In genomic region chr5:172904643-172905345, GRCh38 we compare ENCODE assay signal across 9 cellular contexts. TPM values are rescaled to one million over a fixed set of nuclear protein-coding genes. Genes with fewer than 3 reads are reported as not detected.
DNase-seq lines count a peak whose midpoint lies in the region; ATAC-seq lines count a peak whose summit lies in the region.
"Had no signal": no experiment of that assay in that cellular context is flagged by ENCODE, and none has a peak within 500 bp of the region (broad histone marks: within the 10 kb centered on the region; RNA-seq: fewer than 3 reads in every experiment).

No MANE protein-coding gene starts in this region.

- H3K36me3 Mint-ChIP-seq in activated naive CD8-positive, alpha-beta T cell treated with anti-CD3 and anti-CD28 coated beads, Interleukin-2, amount 50 U/mL, for 24 hours (ENCODE audit: low read depth), result peaks cover 2% of the 10 kb centered on the region
- peaks cover 0 to 28% (median 5%) of the 10 kb centered on the region in 5 donors for H3K36me3 Mint-ChIP-seq in naive thymus-derived CD4-positive, alpha-beta T cell

- POLR2A ChIA-PET in naive thymus-derived CD4-positive, alpha-beta T cell (lab: Charles Lee), result interaction anchor here (1.6 kb wide), 1 partner anchor 134 kb away, joined by 5 read pairs; the partner anchor contains the start of gene DUSP1

- intact Hi-C loops in sciatic nerve (cut with DNase I), result no loop called here
- intact Hi-C loops in naive thymus-derived CD4-positive, alpha-beta T cell (cut with micrococcal nuclease), result no loop called here

- no peaks in the 10 kb centered on the region for H3K9me3 Mint-ChIP-seq in activated naive CD8-positive, alpha-beta T cell treated with anti-CD3 and anti-CD28 coated beads, Interleukin-2, amount 50 U/mL, for 24 hours
- no peaks in the 10 kb centered on the region for H3K9me3 Mint-ChIP-seq in naive thymus-derived CD4-positive, alpha-beta T cell
- H3K9me3 Mint-ChIP-seq: stimulated activated naive CD8-positive, alpha-beta T cell treated with anti-CD3 and anti-CD28 coated beads, Interleukin-15, Interleukin-2, amounts not matched to agents 100 ng/mL and 50 ng/mL, for 24 hours had no signal

- no peak overlapping the region for H3K4me3 ChIP-seq in naive thymus-derived CD4-positive, alpha-beta T cell (ENCODE audit: low read length)

- H3K27me3 Mint-ChIP-seq in activated naive CD8-positive, alpha-beta T cell treated with anti-CD3 and anti-CD28 coated beads, Interleukin-2, amount 50 U/mL, for 24 hours, result no peaks in the 10 kb centered on the region
- H3K27me3 Mint-ChIP-seq in naive thymus-derived CD4-positive, alpha-beta T cell, result no peaks in the 10 kb centered on the region
- H3K27me3 Mint-ChIP-seq: stimulated activated naive CD8-positive, alpha-beta T cell treated with anti-CD3 and anti-CD28 coated beads, Interleukin-15, Interleukin-2, amounts not matched to agents 100 ng/mL and 50 ng/mL, for 24 hours had no signal

- peak; percentile 67 for ATAC-seq in sciatic nerve
- ATAC-seq in activated naive CD8-positive, alpha-beta T cell treated with anti-CD3 and anti-CD28 coated beads, Interleukin-2, amount 50 U/mL, for 24 hours, result no peak
- ATAC-seq in HG02623 (IDR thresholded peaks at IDR 0.05; ENCODE audit: unreplicated experiment), result no peak
- ATAC-seq in naive thymus-derived CD4-positive, alpha-beta T cell, result no peak

- no peaks in the 10 kb centered on the region for H3K9me3 ChIP-seq in naive thymus-derived CD4-positive, alpha-beta T cell (ENCODE audit: control insufficient read depth in 2 of 3, low read length in 3 of 3)

- no peak overlapping the region for H3K4me3 Mint-ChIP-seq in activated naive CD8-positive, alpha-beta T cell treated with anti-CD3 and anti-CD28 coated beads, Interleukin-2, amount 50 U/mL, for 24 hours
- H3K4me3 Mint-ChIP-seq in naive thymus-derived CD4-positive, alpha-beta T cell, result no peak overlapping the region
- H3K4me3 Mint-ChIP-seq: stimulated activated naive CD8-positive, alpha-beta T cell treated with anti-CD3 and anti-CD28 coated beads, Interleukin-15, Interleukin-2, amounts not matched to agents 100 ng/mL and 50 ng/mL, for 24 hours had no signal

- no peaks in the 10 kb centered on the region for H3K4me1 ChIP-seq in naive thymus-derived CD4-positive, alpha-beta T cell (ENCODE audit: control insufficient read depth in 2 of 2, insufficient read depth in 2 of 2, low read length in 2 of 2)

- H3K27ac Mint-ChIP-seq in activated naive CD8-positive, alpha-beta T cell treated with anti-CD3 and anti-CD28 coated beads, Interleukin-2, amount 50 U/mL, for 24 hours, result no peak overlapping the region
- H3K27ac Mint-ChIP-seq in naive thymus-derived CD4-positive, alpha-beta T cell, result no peak overlapping the region
- H3K27ac Mint-ChIP-seq: stimulated activated naive CD8-positive, alpha-beta T cell treated with anti-CD3 and anti-CD28 coated beads, Interleukin-15, Interleukin-2, amounts not matched to agents 100 ng/mL and 50 ng/mL, for 24 hours had no signal

- CTCF ChIA-PET in naive thymus-derived CD4-positive, alpha-beta T cell (lab: Charles Lee), result no interaction called here

- H3K27me3 ChIP-seq in naive thymus-derived CD4-positive, alpha-beta T cell (ENCODE audit: control insufficient read depth in 2 of 2, insufficient read depth in 2 of 2, low read length in 2 of 2), result no peaks in the 10 kb centered on the region

- H3K4me1 Mint-ChIP-seq in activated naive CD8-positive, alpha-beta T cell treated with anti-CD3 and anti-CD28 coated beads, Interleukin-2, amount 50 U/mL, for 24 hours, result peaks cover 8% of the 10 kb centered on the region
- peaks cover 0 to 4% (median 0%) of the 10 kb centered on the region in 7 donors for H3K4me1 Mint-ChIP-seq in naive thymus-derived CD4-positive, alpha-beta T cell

- DNase-seq in ELR (ENCODE audit: low read depth) (peak; percentile 86), SHP77 (lab: John Stamatoyannopoulos, UW) (peak; percentile 63 to 76), glomerular visceral epithelial cell (ENCODE audit: extremely low spot score) (peak; percentile 97), sciatic nerve (ENCODE audit: low spot score) (peak; percentile 72), GDM1 (lab: John Stamatoyannopoulos, UW) (no peak)
- no peak for DNase-seq in activated naive CD8-positive, alpha-beta T cell treated with anti-CD3 and anti-CD28 coated beads, Interleukin-2, amount 50 U/mL, for 24 hours
- DNase-seq in naive thymus-derived CD4-positive, alpha-beta T cell, result no peak

- no peak overlapping the region for H3K27ac ChIP-seq in naive thymus-derived CD4-positive, alpha-beta T cell (ENCODE audit: low read depth, low read length)

- peaks cover 0 to 42% (median under 1%) of the 10 kb centered on the region in 3 experiments for H3K36me3 ChIP-seq in naive thymus-derived CD4-positive, alpha-beta T cell (ENCODE audit: control insufficient read depth in 2 of 3, insufficient read depth in 3 of 3, low read length in 3 of 3)

RNA-seq across cellular contexts. Expression of gene RPL26L1, which starts 54.4 kb away (rescaled TPM):
- total RNA-seq in sciatic nerve, result 24.7 TPM
- 10 to 100 TPM in 3 of 5 experiments, 1 to 10 TPM in 2; 9.6 to 40.0 (median 12.9) TPM for total RNA-seq in naive thymus-derived CD4-positive, alpha-beta T cell
- polyA plus RNA-seq in naive thymus-derived CD4-positive, alpha-beta T cell, result 10 to 100 TPM; 29.7 to 37.1 TPM

Comparison
In these comparisons a context has a peak if more than half of its experiments do, and no peak if none do; other contexts are left out.
1. DNase-seq: peak in ELR (single experiment), SHP77 (2 of 2), glomerular visceral epithelial cell (single experiment) and sciatic nerve (single experiment); none in activated naive CD8-positive, alpha-beta T cell treated with anti-CD3 and anti-CD28 coated beads, Interleukin-2, amount 50 U/mL, for 24 hours (single experiment), GDM1 (single experiment) and naive thymus-derived CD4-positive, alpha-beta T cell (0 of 9).